Comparison of ENCODE assay signal across 9 cellular contexts in genomic region chr15:29668120-29668602, GRCh38.
DNase-seq lines count a peak whose midpoint lies in the region; ATAC-seq, FAIRE-seq and TF ChIP-seq lines count a peak whose summit lies in the region.
"Had no signal": no experiment of that assay in that cellular context is flagged by ENCODE, and none has a peak within 500 bp of the region (broad histone marks: within the 10 kb centered on the region; RNA-seq: fewer than 3 reads in every experiment).

No MANE protein-coding gene starts in this region.

- DNase-seq in NCI-H2081 (lab: John Stamatoyannopoulos, UW): peak; percentile 52 to 64
- DNase-seq in NCI-H2081 treated with DMSO at 0.1 percent for 48 hours (lab: John Stamatoyannopoulos, UW): no peak
- peak; percentile 59 for DNase-seq in HPDE6-E6E7 (ENCODE audit: extremely low spot score)
- peak; percentile 36 to 76 for DNase-seq in PC-9
- peak; percentile 62 for DNase-seq in mammary epithelial cell
- peak; percentile 8 for DNase-seq in stimulated activated CD4-positive, alpha-beta T cell treated with anti-CD3 and anti-CD28 coated beads, Interleukin-4, amount 100 ng/mL, for 24 hours

- WGBS in mammary epithelial cell (ENCODE audit: low coverage, missing lambda C conversion rate): 79% methylated on average over 13 of the region's 15 CpGs

- no TSS peak for BruUV-seq in PC-9 (replicated peaks; lab: Mats Ljungman, UMichigan)
- BruUV-seq in mammary epithelial cell (replicated peaks; lab: Mats Ljungman, UMichigan): no TSS peak

- no peaks in the 10 kb centered on the region for H3K9me3 ChIP-seq in PC-9 (ENCODE audit: insufficient read depth, low read depth)
- H3K9me3 ChIP-seq in mammary epithelial cell (replicated peaks; ENCODE audit: insufficient read depth, low read length): no peaks in the 10 kb centered on the region
- H3K9me3 ChIP-seq: BLaER1 treated with 17β-estradiol and CSF1 and Interleukin-3, amounts not matched to agents 10 nM and 100 nM had no signal

- H2AFZ ChIP-seq in PC-9 (no peak overlapping the region), mammary epithelial cell (ENCODE audit: low read depth, low read length) (no peak overlapping the region)

- H3K27ac ChIP-seq in PC-9: no peak overlapping the region
- no peak overlapping the region for H3K27ac ChIP-seq in mammary epithelial cell (ENCODE audit: insufficient read depth, low read depth, low read length)
- H3K27ac ChIP-seq: BLaER1 treated with 17β-estradiol and CSF1 and Interleukin-3, amounts not matched to agents 10 nM and 100 nM had no signal

- in situ Hi-C loops in mammary epithelial cell (cut with MboI; ENCODE audit: low sequenced_read_pairs in 2 of 2): no loop called here

- dilution Hi-C loops in mammary epithelial cell (cut with HindIII; ENCODE audit: low sequenced_read_pairs): no loop called here

- no peaks in the 10 kb centered on the region for H3K36me3 ChIP-seq in PC-9 (ENCODE audit: low read depth)
- no peaks in the 10 kb centered on the region for H3K36me3 ChIP-seq in mammary epithelial cell (ENCODE audit: insufficient read depth, low read length)
- H3K36me3 ChIP-seq: BLaER1 treated with 17β-estradiol and CSF1 and Interleukin-3, amounts not matched to agents 10 nM and 100 nM had no signal

- no peak overlapping the region for H3K4me2 ChIP-seq in PC-9
- H3K4me2 ChIP-seq in mammary epithelial cell (ENCODE audit: insufficient read depth, low read depth, low read length): no peak overlapping the region
- H3K4me2 ChIP-seq: BLaER1 treated with 17β-estradiol and CSF1 and Interleukin-3, amounts not matched to agents 10 nM and 100 nM had no signal

- POLR2A ChIA-PET in PC-9 (lab: Charles Lee; ENCODE audit: unreplicated experiment): no interaction called here

- H3K4me1 ChIP-seq in PC-9 (replicated peaks; ENCODE audit: insufficient read depth) (0 out of 2 replicates have a peak, but pooled peaks cover 5% of the 10 kb centered on the region), mammary epithelial cell (ENCODE audit: insufficient read depth, low read length) (peaks cover 22% of the 10 kb centered on the region)

- TF ChIP-seq CTCF in PC-9 (conservative IDR thresholded peaks at IDR 0.05): peak; percentile 71
- peak; percentile 45 to 54 for TF ChIP-seq CTCF in mammary epithelial cell (conservative IDR thresholded peaks at IDR 0.05 in 1 of 2, IDR thresholded peaks at IDR 0.05 in 1 of 2; ENCODE audit: extremely low read depth in 1 of 2, insufficient read depth in 1 of 2, low read depth in 1 of 2, low read length in 2 of 2)

- H3K9ac ChIP-seq in mammary epithelial cell (ENCODE audit: insufficient read depth, low read length): no peak overlapping the region
- H3K9ac ChIP-seq: BLaER1 treated with 17β-estradiol and CSF1 and Interleukin-3, amounts not matched to agents 10 nM and 100 nM had no signal

- H4K20me1 ChIP-seq in PC-9 (ENCODE audit: insufficient read depth) (no peaks in the 10 kb centered on the region), mammary epithelial cell (ENCODE audit: insufficient read depth, low read length) (no peaks in the 10 kb centered on the region)
- H4K20me1 ChIP-seq: BLaER1 treated with 17β-estradiol and CSF1 and Interleukin-3, amounts not matched to agents 10 nM and 100 nM had no signal

- H3K9me2 ChIP-seq in PC-9 (ENCODE audit: insufficient read depth): no peaks in the 10 kb centered on the region

- CTCF ChIA-PET in PC-9 (lab: Charles Lee) (no interaction called here), mammary epithelial cell (lab: Charles Lee; ENCODE audit: low non-redundant PET) (interaction anchor here (0.6 kb wide), 1 partner anchor 1191 kb away, joined by 4 read pairs; no protein-coding TSS in a partner anchor)

- intact Hi-C loops in PC-9 (cut with micrococcal nuclease; ENCODE audit: unreplicated experiment) (loop anchor here (1.0 to 5.0 kb wide), 4 partner anchors 154 to 407 kb away; partner anchors contain the start of gene TJP1), mammary epithelial cell (cut with micrococcal nuclease) (loop anchor here (1.0 kb wide), 3 partner anchors 362 to 407 kb away; no protein-coding TSS in a partner anchor)

- H3F3A ChIP-seq in PC-9 (ENCODE audit: insufficient read depth, low read depth): no peaks in the 10 kb centered on the region

- H3K27me3 ChIP-seq in PC-9 (ENCODE audit: insufficient read depth, low read depth) (peaks cover 16% of the 10 kb centered on the region; the same call in 1 of the 2 replicates), mammary epithelial cell (ENCODE audit: insufficient read depth, low read length) (no peaks in the 10 kb centered on the region)
- H3K27me3 ChIP-seq: BLaER1 treated with 17β-estradiol and CSF1 and Interleukin-3, amounts not matched to agents 10 nM and 100 nM had no signal

- no peak overlapping the region for H3K4me3 ChIP-seq in PC-9
- no peak overlapping the region for H3K4me3 ChIP-seq in mammary epithelial cell (replicated peaks in 1 of 3; ENCODE audit: insufficient read depth in 1 of 3, low read depth in 2 of 3, low read length in 3 of 3)
- H3K4me3 ChIP-seq: BLaER1 treated with 17β-estradiol and CSF1 and Interleukin-3, amounts not matched to agents 10 nM and 100 nM had no signal

- H3K79me2 ChIP-seq in PC-9 (ENCODE audit: low read depth) (no peaks in the 10 kb centered on the region), mammary epithelial cell (ENCODE audit: insufficient read depth, low read length) (no peaks in the 10 kb centered on the region)

- peak; percentile 97 for FAIRE-seq in islet of Langerhans (lab: Jason Lieb, UNC)

- ATAC-seq in HG03135 (IDR thresholded peaks at IDR 0.05; ENCODE audit: unreplicated experiment): no peak
